30 cellular contexts compared by ENCODE assay signal in genomic region chr17:17289701-17290100, GRCh38.
"Had no signal": no experiment of that assay in that cellular context is flagged by ENCODE, and none has a peak within 500 bp of the region (broad histone marks: within the 10 kb centered on the region; RNA-seq: fewer than 3 reads in every experiment).

No MANE protein-coding gene starts in this region.

- H3K9me3 ChIP-seq: neutrophil, pancreas, psoas muscle, right lobe of liver, sigmoid colon, stomach, suprapubic skin, thoracic aorta, thyroid gland, tibial nerve, upper lobe of left lung, vagina had no signal

- H3K4me1 Mint-ChIP-seq: naive thymus-derived CD4-positive, alpha-beta T cell; natural killer cell; nephron; stimulated activated effector memory CD8-positive, alpha-beta T cell treated with anti-CD3 and anti-CD28 coated beads, Interleukin-12 subunit alpha, Interleukin-12 subunit beta, amount 100 ng/mL, for 72 hours; stimulated activated naive B cell treated with anti-CD40 and anti-IgM and Interleukin-4, amounts not matched to agents 10 μg/mL and 1 μg/mL and 100 μg/mL, for 72 hours had no signal

- FAIRE-seq: pancreas, small intestine, urothelium cell line had no signal

- H3K36me3 Mint-ChIP-seq: naive thymus-derived CD4-positive, alpha-beta T cell; natural killer cell; stimulated activated effector memory CD8-positive, alpha-beta T cell treated with anti-CD3 and anti-CD28 coated beads, Interleukin-12 subunit alpha, Interleukin-12 subunit beta, amount 100 ng/mL, for 72 hours; stimulated activated naive B cell treated with anti-CD40 and anti-IgM and Interleukin-4, amounts not matched to agents 10 μg/mL and 1 μg/mL and 100 μg/mL, for 72 hours had no signal

- H3K36me3 ChIP-seq: neutrophil, pancreas, right lobe of liver, sigmoid colon, stomach, suprapubic skin, thoracic aorta, thyroid gland, tibial nerve, upper lobe of left lung, vagina had no signal

- H3K27ac ChIP-seq: neutrophil, pancreas, psoas muscle, right lobe of liver, sigmoid colon, stomach, suprapubic skin, thoracic aorta, thyroid gland, tibial nerve, upper lobe of left lung, vagina had no signal

- H3K27ac Mint-ChIP-seq: naive thymus-derived CD4-positive, alpha-beta T cell; natural killer cell; nephron; progenitor cell of endocrine pancreas; stimulated activated effector memory CD8-positive, alpha-beta T cell treated with anti-CD3 and anti-CD28 coated beads, Interleukin-12 subunit alpha, Interleukin-12 subunit beta, amount 100 ng/mL, for 72 hours; stimulated activated naive B cell treated with anti-CD40 and anti-IgM and Interleukin-4, amounts not matched to agents 10 μg/mL and 1 μg/mL and 100 μg/mL, for 72 hours; stimulated activated naive CD8-positive, alpha-beta T cell treated with anti-CD3 and anti-CD28 coated beads, Interleukin-15, Interleukin-2, amounts not matched to agents 100 ng/mL and 50 ng/mL, for 24 hours had no signal

- H3K27me3 ChIP-seq: neutrophil, pancreas, right lobe of liver, sigmoid colon, stomach, suprapubic skin, thyroid gland, tibial nerve, upper lobe of left lung, vagina had no signal

- H3K27me3 Mint-ChIP-seq: progenitor cell of endocrine pancreas; stimulated activated naive B cell treated with anti-CD40 and anti-IgM and Interleukin-4, amounts not matched to agents 10 μg/mL and 1 μg/mL and 100 μg/mL, for 72 hours; stimulated activated naive CD8-positive, alpha-beta T cell treated with anti-CD3 and anti-CD28 coated beads, Interleukin-15, Interleukin-2, amounts not matched to agents 100 ng/mL and 50 ng/mL, for 24 hours had no signal

- DNase-seq: naive thymus-derived CD4-positive, alpha-beta T cell; natural killer cell; nucleus accumbens; pancreas; posterior cingulate gyrus; psoas muscle; right cardiac atrium; right lobe of liver; sigmoid colon; small intestine; stimulated activated CD4-positive, alpha-beta T cell treated with anti-CD3 and anti-CD28 coated beads, Interleukin-15, amount 100 ng/mL, for 24 hours; stimulated activated CD4-positive, alpha-beta T cell treated with anti-CD3 and anti-CD28 coated beads, Interleukin-2, amount 100 ng/mL, for 24 hours; stimulated activated CD4-positive, alpha-beta T cell treated with anti-CD3 and anti-CD28 coated beads, Interleukin-2, amount 100 ng/mL, for 48 hours; stimulated activated CD4-positive, alpha-beta T cell treated with anti-CD3 and anti-CD28 coated beads, Interleukin-4, amount 100 ng/mL, for 24 hours; stimulated activated naive B cell treated with anti-CD40 and anti-IgM and Interleukin-4, amounts not matched to agents 10 μg/mL and 1 μg/mL and 100 μg/mL, for 72 hours; stimulated activated naive CD4-positive, alpha-beta T cell treated with Interleukin-2 at 50 U/mL for 16 hours; stomach; thyroid gland; trophoblast cell; upper lobe of left lung had no signal

- H3K4me3 ChIP-seq: pancreas, psoas muscle, right lobe of liver, sigmoid colon, stomach, suprapubic skin, thoracic aorta, thyroid gland, tibial nerve, upper lobe of left lung, vagina had no signal

- H3K4me3 Mint-ChIP-seq: naive thymus-derived CD4-positive, alpha-beta T cell; natural killer cell; nephron; stimulated activated effector memory CD8-positive, alpha-beta T cell treated with anti-CD3 and anti-CD28 coated beads, Interleukin-12 subunit alpha, Interleukin-12 subunit beta, amount 100 ng/mL, for 72 hours; stimulated activated naive B cell treated with anti-CD40 and anti-IgM and Interleukin-4, amounts not matched to agents 10 μg/mL and 1 μg/mL and 100 μg/mL, for 72 hours; stimulated activated naive CD8-positive, alpha-beta T cell treated with anti-CD3 and anti-CD28 coated beads, Interleukin-15, Interleukin-2, amounts not matched to agents 100 ng/mL and 50 ng/mL, for 24 hours had no signal

- H3K9me3 Mint-ChIP-seq: natural killer cell; nephron; stimulated activated effector memory CD8-positive, alpha-beta T cell treated with anti-CD3 and anti-CD28 coated beads, Interleukin-12 subunit alpha, Interleukin-12 subunit beta, amount 100 ng/mL, for 72 hours; stimulated activated naive B cell treated with anti-CD40 and anti-IgM and Interleukin-4, amounts not matched to agents 10 μg/mL and 1 μg/mL and 100 μg/mL, for 72 hours; stimulated activated naive CD8-positive, alpha-beta T cell treated with anti-CD3 and anti-CD28 coated beads, Interleukin-15, Interleukin-2, amounts not matched to agents 100 ng/mL and 50 ng/mL, for 24 hours had no signal

- H3K4me1 ChIP-seq: pancreas, psoas muscle, right lobe of liver, sigmoid colon, stomach, suprapubic skin, thyroid gland, tibial nerve, upper lobe of left lung, vagina had no signal

- ATAC-seq: naive thymus-derived CD4-positive, alpha-beta T cell; natural killer cell; pancreas; psoas muscle; right cardiac atrium; right lobe of liver; stimulated activated effector memory CD8-positive, alpha-beta T cell treated with anti-CD3 and anti-CD28 coated beads, Interleukin-12 subunit alpha, Interleukin-12 subunit beta, amount 100 ng/mL, for 72 hours; stimulated activated naive B cell treated with anti-CD40 and anti-IgM and Interleukin-4, amounts not matched to agents 10 μg/mL and 1 μg/mL and 100 μg/mL, for 72 hours had no signal
